ENCODE assay signal across 20 cellular contexts in the genomic region with DNA sequence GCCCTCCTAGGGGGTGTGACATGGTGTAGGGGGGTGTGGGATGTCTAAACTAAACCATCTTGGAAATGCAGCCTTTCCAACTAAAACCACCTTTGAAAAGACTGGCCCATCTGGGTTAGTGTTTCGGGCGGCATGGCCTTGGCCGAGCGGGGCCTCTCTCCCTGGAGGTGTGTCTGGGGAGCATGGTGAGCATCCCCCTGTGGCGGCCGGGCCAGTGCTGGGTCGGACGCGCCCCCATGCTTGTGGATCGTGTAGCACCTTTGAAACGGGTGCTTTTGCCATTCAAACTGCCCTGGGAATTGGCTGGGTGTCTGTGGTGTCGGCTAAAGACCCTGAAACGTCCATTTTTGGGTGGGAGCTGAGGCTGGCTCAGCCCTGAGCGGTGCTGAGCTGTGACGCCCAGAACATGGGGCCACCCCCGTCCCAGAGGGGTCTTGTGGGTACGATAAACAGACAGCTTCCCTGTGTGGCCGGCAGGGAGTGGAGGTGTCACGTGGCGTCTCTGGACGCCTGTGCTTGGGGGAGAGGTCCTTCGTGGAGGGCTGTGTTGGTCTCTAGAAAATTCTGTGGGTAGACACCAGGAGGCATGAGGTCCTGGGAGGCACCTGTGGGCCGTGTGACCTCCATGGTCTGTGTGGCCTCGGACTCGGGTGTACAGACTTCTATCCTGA. TPM values are rescaled to one million over a fixed set of nuclear protein-coding genes. Genes with fewer than 3 reads are reported as not detected.
DNase-seq lines count a peak whose midpoint lies in the region; ATAC-seq and TF ChIP-seq lines count a peak whose summit lies in the region.
"Had no signal": no experiment of that assay in that cellular context is flagged by ENCODE, and none has a peak within 500 bp of the region (broad histone marks: within the 10 kb centered on the region; RNA-seq: fewer than 3 reads in every experiment).

No MANE protein-coding gene starts in this region.

- H3K27ac Mint-ChIP-seq in MCF 10A (ENCODE audit: low read depth, unreplicated experiment) (no peak overlapping the region), endodermal cell (peak overlapping the region; percentile 83)
- H3K27ac Mint-ChIP-seq: activated naive CD8-positive, alpha-beta T cell treated with anti-CD3 and anti-CD28 coated beads, Interleukin-2, amount 10 ng/mL, durations not matched to agents 7 days and 5 days had no signal

- POLR2A ChIA-PET in MCF 10A (lab: Yijun Ruan, JAX), result no interaction called here

- H3K4me2 ChIP-seq in osteoblast (ENCODE audit: insufficient read depth, low read length), result no peak overlapping the region

- H3K4me1 ChIP-seq in breast epithelium, result peaks cover 8 to 10% of the 10 kb centered on the region in 2 donors
- H3K4me1 ChIP-seq in endodermal cell (ENCODE audit: control insufficient read depth, insufficient read depth, low read length), result no peaks in the 10 kb centered on the region
- peaks cover 46% of the 10 kb centered on the region for H3K4me1 ChIP-seq in osteoblast (ENCODE audit: insufficient read depth, low read length)

- no peak for TF ChIP-seq POLR2A in breast epithelium (IDR thresholded peaks at IDR 0.05)

- no TSS peak for BruUV-seq in MCF 10A (replicated peaks; lab: Mats Ljungman, UMichigan)

- intact Hi-C loops in breast epithelium (cut with DNase I; ENCODE audit: low total_unique reads) (no loop called here), MCF 10A (cut with micrococcal nuclease) (no loop called here)

- H2AFZ ChIP-seq in osteoblast (ENCODE audit: low read length), result no peak overlapping the region

- CTCF ChIA-PET in MCF 10A (lab: Yijun Ruan, JAX), result no interaction called here

- H3K79me2 ChIP-seq in osteoblast (ENCODE audit: insufficient read depth, low read length), result peaks cover 90% of the 10 kb centered on the region

- no peak for TF ChIP-seq CTCF in breast epithelium (IDR thresholded peaks at IDR 0.05)
- no peak for TF ChIP-seq CTCF in MCF 10A (IDR thresholded peaks at IDR 0.05; ENCODE audit: unreplicated experiment)
- TF ChIP-seq CTCF in endodermal cell (conservative IDR thresholded peaks at IDR 0.05), result no peak
- TF ChIP-seq CTCF in osteoblast (IDR thresholded peaks at IDR 0.05; ENCODE audit: extremely low read depth, low read depth, low read length), result no peak

- H3K36me3 ChIP-seq in breast epithelium (no peaks in the 10 kb centered on the region), endodermal cell (ENCODE audit: control insufficient read depth, insufficient read depth, low read length) (no peaks in the 10 kb centered on the region), osteoblast (ENCODE audit: insufficient read depth, low read length) (peaks cover 57% of the 10 kb centered on the region)
- H3K36me3 ChIP-seq: transverse colon had no signal

- H3K9me3 ChIP-seq in breast epithelium (no peaks in the 10 kb centered on the region), endodermal cell (ENCODE audit: control insufficient read depth, low read length) (no peaks in the 10 kb centered on the region), osteoblast (ENCODE audit: low read depth, low read length) (no peaks in the 10 kb centered on the region)
- H3K9me3 ChIP-seq: esophagus muscularis mucosa, spleen, transverse colon had no signal

- no peaks in the 10 kb centered on the region for H3K27me3 Mint-ChIP-seq in MCF 10A (ENCODE audit: insufficient read depth, unreplicated experiment)
- H3K27me3 Mint-ChIP-seq in endodermal cell (ENCODE audit: insufficient read depth), result peaks cover 19% of the 10 kb centered on the region
- H3K27me3 Mint-ChIP-seq: CD4-positive, alpha-beta memory T cell had no signal

- 93 to 94% methylated on average over 15 to 25 of the region's 25 CpGs for WGBS in endodermal cell (ENCODE audit: insufficient coverage in 1 of 2, insufficient read length in 1 of 2), 2 experiments

- no peak for ATAC-seq in HG02885 (IDR thresholded peaks at IDR 0.05; ENCODE audit: poor library complexity, unreplicated experiment)
- ATAC-seq: activated T-cell treated with anti-CD3 and anti-CD28 coated beads, Interleukin-2, amount 50 U/mL, for 4 hours had no signal

- peaks cover 84% of the 10 kb centered on the region for H4K20me1 ChIP-seq in osteoblast (ENCODE audit: insufficient read depth, low read length)

- H3K27ac ChIP-seq in breast epithelium, result peak overlapping the region; percentile 75 to 95
- no peak overlapping the region for H3K27ac ChIP-seq in endodermal cell (ENCODE audit: low read depth, low read length)
- peak overlapping the region; percentile 97 for H3K27ac ChIP-seq in osteoblast (ENCODE audit: low read depth, low read length)

- H3K9me3 Mint-ChIP-seq in MCF 10A (ENCODE audit: unreplicated experiment) (no peaks in the 10 kb centered on the region), endodermal cell (no peaks in the 10 kb centered on the region)
- H3K9me3 Mint-ChIP-seq: activated naive CD8-positive, alpha-beta T cell treated with anti-CD3 and anti-CD28 coated beads, Interleukin-2, amount 10 ng/mL, durations not matched to agents 7 days and 5 days; activated T-cell treated with anti-CD3 and anti-CD28 coated beads, Interleukin-2, amount 50 U/mL, for 4 hours had no signal

- peaks cover 8% of the 10 kb centered on the region for H3K4me1 Mint-ChIP-seq in MCF 10A (ENCODE audit: insufficient read depth, unreplicated experiment)
- peaks cover 2% of the 10 kb centered on the region for H3K4me1 Mint-ChIP-seq in endodermal cell

- DNase-seq in breast epithelium (ENCODE audit: low spot score in 2 of 2) (no peak), MCF 10A (ENCODE audit: unreplicated experiment) (no peak), endodermal cell (no peak), osteoblast (ENCODE audit: insufficient read length, low spot score, missing footprints) (no peak), DMS 273 (lab: John Stamatoyannopoulos, UW; ENCODE audit: unreplicated experiment) (no peak), SW480 (ENCODE audit: low spot score) (no peak), DMS53 treated with DMSO at 0.1 percent for 48 hours (lab: John Stamatoyannopoulos, UW; ENCODE audit: unreplicated experiment) (no peak)
- DNase-seq: activated CD4-positive, alpha-beta T cell treated with anti-CD3 and anti-CD28 coated beads, Interleukin-2, amount 50 U/mL, for 4 hours; activated naive CD8-positive, alpha-beta T cell treated with anti-CD3 and anti-CD28 coated beads, Interleukin-2, amount 10 ng/mL, durations not matched to agents 7 days and 5 days; activated T-cell treated with anti-CD3 and anti-CD28 coated beads, Interleukin-2, amount 50 U/mL, for 4 hours; CD4-positive, alpha-beta memory T cell; head of caudate nucleus; NCI-H1930; NCI-H446 treated with DMSO at 0.1 percent for 48 hours; spleen; T-helper 1 cell; transverse colon had no signal

- H3K27me3 ChIP-seq in breast epithelium, result no peaks in the 10 kb centered on the region
- peaks cover 29% of the 10 kb centered on the region for H3K27me3 ChIP-seq in endodermal cell (ENCODE audit: control insufficient read depth, insufficient read depth, low read length, poor library complexity, severe bottlenecking)
- H3K27me3 ChIP-seq in osteoblast (ENCODE audit: insufficient read depth, low read length), result no peaks in the 10 kb centered on the region
- H3K27me3 ChIP-seq: transverse colon had no signal

- H3K4me3 ChIP-seq in breast epithelium (peak overlapping the region in 1 of 3 donors; percentile 19), endodermal cell (ENCODE audit: low read length) (no peak overlapping the region), osteoblast (ENCODE audit: insufficient read depth, low read length) (no peak overlapping the region)
- H3K4me3 ChIP-seq: esophagus muscularis mucosa, lung, spleen, transverse colon had no signal

- H3K36me3 Mint-ChIP-seq in MCF 10A (ENCODE audit: insufficient read depth, unreplicated experiment) (no peaks in the 10 kb centered on the region), endodermal cell (ENCODE audit: low read depth) (no peaks in the 10 kb centered on the region)
- H3K36me3 Mint-ChIP-seq: activated naive CD8-positive, alpha-beta T cell treated with anti-CD3 and anti-CD28 coated beads, Interleukin-2, amount 10 ng/mL, durations not matched to agents 7 days and 5 days had no signal

- H3K9ac ChIP-seq in endodermal cell (ENCODE audit: extremely low read depth, low read length, poor library complexity, severe bottlenecking), result no peak overlapping the region

- H3K4me3 Mint-ChIP-seq in MCF 10A (ENCODE audit: unreplicated experiment) (no peak overlapping the region), endodermal cell (no peak overlapping the region)
- H3K4me3 Mint-ChIP-seq: activated T-cell treated with anti-CD3 and anti-CD28 coated beads, Interleukin-2, amount 50 U/mL, for 4 hours had no signal

RNA-seq across cellular contexts. Expression of a gene that starts 6.3 kb away (rescaled TPM):
- total RNA-seq in breast epithelium, result 100 to 1,000 TPM in 1 of 3 donors, 10 to 100 TPM in 2; 41.6 to 102 (median 54.1) TPM
- 14.5 and 24.1 TPM in 2 replicates for total RNA-seq in MCF 10A (2022)
- 10 to 100 TPM in 1 of 2 donors, 1 to 10 TPM in 1; 7.3 to 10.3 TPM for total RNA-seq in endodermal cell
- polyA plus RNA-seq in endodermal cell (2013, experiment 1 of 2), result 17.8 TPM
- 16.6 TPM for polyA plus RNA-seq in endodermal cell (2013, experiment 2 of 2)
- total RNA-seq in osteoblast, result 137 and 140 TPM in 2 replicates
